ENCODE assay signal across 26 cellular contexts in the genomic region with DNA sequence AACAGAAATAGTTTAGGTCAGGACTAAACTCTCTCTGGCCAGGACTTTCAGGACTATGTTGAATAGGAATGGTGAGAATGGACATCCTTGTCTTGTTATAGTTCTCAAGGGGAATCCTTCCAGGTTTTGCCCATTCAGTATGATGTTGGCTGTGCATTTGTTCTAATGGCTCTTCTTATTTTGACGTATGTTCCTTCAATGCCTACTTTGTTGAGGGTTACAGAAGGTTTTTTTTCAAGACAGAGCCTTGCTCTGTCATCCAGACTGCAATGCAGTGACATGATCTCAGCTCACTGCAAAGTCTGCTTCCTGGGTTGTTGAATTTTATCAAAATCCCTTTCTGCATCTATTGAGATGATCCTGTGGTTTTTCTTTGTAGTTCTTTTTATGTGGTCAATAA.
"Had no signal": no experiment of that assay in that cellular context is flagged by ENCODE, and none has a peak within 500 bp of the region (broad histone marks: within the 10 kb centered on the region; RNA-seq: fewer than 3 reads in every experiment).

No MANE protein-coding gene starts in this region.

- DNase-seq: dermis blood vessel endothelial cell; dorsolateral prefrontal cortex; effector CD4-positive, alpha-beta T cell; effector memory CD4-positive, alpha-beta T cell; endodermal cell; erythroblast; esophagus squamous epithelium; foreskin fibroblast; foreskin melanocyte; gastrocnemius medialis; glutamatergic neuron; head of caudate nucleus; heart right ventricle; hippocampal formation; islet precursor cell; kidney; kidney glomerular epithelial cell; left colon; left ventricle myocardium inferior; lower lobe of right lung; mesenchymal stem cell; mucosa of descending colon; naive B cell had no signal

- H3K27ac Mint-ChIP-seq: endodermal cell, mesothelial cell of epicardium had no signal

- H3K36me3 Mint-ChIP-seq: mesothelial cell of epicardium had no signal

- H3K4me1 Mint-ChIP-seq: endodermal cell, mesothelial cell of epicardium had no signal

- ATAC-seq: esophagus mucosa, gastrocnemius medialis, heart right ventricle, left colon, left lobe of liver, lower lobe of right lung, mucosa of descending colon had no signal

- H3K4me3 Mint-ChIP-seq: endodermal cell, mesothelial cell of epicardium, naive B cell had no signal
